ENCODE assay signal across 21 cellular contexts in the genomic region with DNA sequence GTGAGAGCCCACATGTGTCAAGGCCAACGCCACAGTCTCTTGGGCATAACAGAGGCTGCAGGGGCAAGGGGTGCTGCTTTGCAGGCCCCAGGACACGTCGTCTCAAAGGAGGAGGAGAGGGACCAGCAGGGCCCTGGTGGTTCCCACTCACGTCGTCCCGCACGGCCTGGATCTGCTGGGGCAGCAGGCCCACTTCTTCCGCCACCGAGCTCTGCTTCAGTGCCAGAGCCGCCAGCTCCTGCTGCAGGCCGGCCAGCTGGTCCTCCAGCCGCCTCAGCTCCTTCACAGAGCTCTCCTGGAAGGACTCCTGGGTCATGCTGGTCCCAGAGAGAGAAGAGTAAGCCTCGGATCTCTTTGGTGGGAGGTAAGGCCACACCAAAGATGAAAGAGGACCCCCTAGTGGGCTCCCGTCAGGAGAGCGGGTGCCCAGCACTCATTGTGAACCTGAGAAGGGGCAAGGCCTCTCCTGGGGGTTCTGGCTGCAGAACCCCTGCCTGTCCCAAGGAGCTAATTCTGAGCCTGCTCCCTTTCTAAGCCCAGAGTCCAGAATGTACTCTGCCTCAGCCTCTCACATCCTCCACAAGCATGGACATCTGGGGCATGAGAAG. TPM values are rescaled to one million over a fixed set of nuclear protein-coding genes. Genes with fewer than 3 reads are reported as not detected.
DNase-seq lines count a peak whose midpoint lies in the region; ATAC-seq and TF ChIP-seq lines count a peak whose summit lies in the region.
"Had no signal": no experiment of that assay in that cellular context is flagged by ENCODE, and none has a peak within 500 bp of the region (broad histone marks: within the 10 kb centered on the region; RNA-seq: fewer than 3 reads in every experiment).

No MANE protein-coding gene starts in this region.

- no peak for ATAC-seq in activated T-cell treated with anti-CD3 and anti-CD28 coated beads, Interleukin-2, amount 50 U/mL, for 72 hours (replicated peaks in 1 of 2)
- ATAC-seq in activated T-cell treated with anti-CD3 and anti-CD28 coated beads, Interleukin-2, amount 50 U/mL, for 4 hours: no peak
- ATAC-seq in IMR-90 (ENCODE audit: low read depth) (no peak), psoas muscle (no peak), GM21723 (IDR thresholded peaks at IDR 0.05; ENCODE audit: unreplicated experiment) (no peak)
- ATAC-seq in central memory CD8-positive, alpha-beta T cell (replicated peaks; ENCODE audit: extremely low read depth, poor library complexity, severe bottlenecking): no peak
- ATAC-seq: effector memory CD8-positive, alpha-beta T cell had no signal

- peaks cover 80% of the 10 kb centered on the region for H3K36me3 ChIP-seq in IMR-90 (ENCODE audit: control insufficient read depth, insufficient read depth, low read length)
- H3K36me3 ChIP-seq in psoas muscle (ENCODE audit: insufficient read depth in 1 of 2, low read depth in 1 of 2): peaks cover 13 to 99% of the 10 kb centered on the region in 2 donors
- H3K36me3 ChIP-seq in thyroid gland: peaks cover 85 to 94% of the 10 kb centered on the region in 2 donors
- H3K36me3 ChIP-seq: neural progenitor cell had no signal

- no peak overlapping the region for H4K8ac ChIP-seq in IMR-90 (ENCODE audit: low read depth in 2 of 2, low read length in 2 of 2)

- no TSS peak for BruUV-seq in IMR-90 (replicated peaks; lab: Mats Ljungman, UMichigan)

- H3K27ac ChIP-seq in IMR-90 (ENCODE audit: insufficient read depth, low read length) (no peak overlapping the region), psoas muscle (peak overlapping the region; percentile 34), thyroid gland (no peak overlapping the region)
- H3K27ac ChIP-seq: breast epithelium, heart right ventricle, neural progenitor cell, RWPE1, WERI-Rb-1 had no signal

- H3K9me3 ChIP-seq in IMR-90 (ENCODE audit: control insufficient read depth, insufficient read depth, low read length) (no peaks in the 10 kb centered on the region), psoas muscle (no peaks in the 10 kb centered on the region), thyroid gland (no peaks in the 10 kb centered on the region)
- H3K9me3 ChIP-seq: breast epithelium, Caco-2, heart right ventricle had no signal

- H2BK15ac ChIP-seq in IMR-90 (ENCODE audit: low read depth, low read length): no peak overlapping the region

- intact Hi-C loops in IMR-90 (cut with micrococcal nuclease) (no loop called here), psoas muscle (cut with DNase I) (no loop called here), thyroid gland (cut with DNase I) (no loop called here)

- 100% methylated on average over 5 of the region's 15 CpGs; no CpG with 5 or more reads in 1 of the 2 experiments for whole genome bisulfite sequencing in IMR-90 (ENCODE audit: extremely low coverage in 2 of 2, insufficient read length in 1 of 2), 2 experiments
- 51 to 63% (median 52%) methylated on average over 12 to 15 of the region's 15 CpGs for WGBS in psoas muscle, 3 donors
- WGBS in thyroid gland, 2 donors: 94% methylated on average over 13 to 15 of the region's 15 CpGs

- no peak overlapping the region for H2BK5ac ChIP-seq in IMR-90 (ENCODE audit: low read depth, low read length, poor library complexity, severe bottlenecking)

- no peak overlapping the region for H3K9ac ChIP-seq in IMR-90 (ENCODE audit: low read depth, low read length)
- H3K9ac ChIP-seq: neural progenitor cell had no signal

- no peak overlapping the region for H3K18ac ChIP-seq in IMR-90 (ENCODE audit: low read depth, low read length)

- no peak overlapping the region for H3K4me2 ChIP-seq in IMR-90 (ENCODE audit: low read depth, low read length)
- H3K4me2 ChIP-seq: neural progenitor cell had no signal

- H2AK5ac ChIP-seq in IMR-90 (ENCODE audit: low read depth, low read length): no peak overlapping the region

- H3K4me3 Mint-ChIP-seq in activated T-cell treated with anti-CD3 and anti-CD28 coated beads, Interleukin-2, amount 50 U/mL, for 72 hours: no peak overlapping the region
- H3K4me3 Mint-ChIP-seq in activated T-cell treated with anti-CD3 and anti-CD28 coated beads, Interleukin-2, amount 50 U/mL, for 4 hours: no peak overlapping the region
- no peak overlapping the region for H3K4me3 Mint-ChIP-seq in central memory CD8-positive, alpha-beta T cell
- H3K4me3 Mint-ChIP-seq: effector memory CD8-positive, alpha-beta T cell; memory B cell; neural progenitor cell had no signal

- TF ChIP-seq POLR2A in IMR-90 (IDR thresholded peaks at IDR 0.05; ENCODE audit: low read depth, low read length) (no peak), thyroid gland (IDR thresholded peaks at IDR 0.05) (no peak)

- peaks cover 25% of the 10 kb centered on the region for H3K4me1 Mint-ChIP-seq in activated T-cell treated with anti-CD3 and anti-CD28 coated beads, Interleukin-2, amount 50 U/mL, for 72 hours (ENCODE audit: low read depth)
- peaks cover 20% of the 10 kb centered on the region for H3K4me1 Mint-ChIP-seq in activated T-cell treated with anti-CD3 and anti-CD28 coated beads, Interleukin-2, amount 50 U/mL, for 4 hours (ENCODE audit: low read depth)
- H3K4me1 Mint-ChIP-seq in central memory CD8-positive, alpha-beta T cell: peaks cover 29% of the 10 kb centered on the region
- H3K4me1 Mint-ChIP-seq: neural progenitor cell had no signal

- H2BK20ac ChIP-seq in IMR-90 (ENCODE audit: low read depth, low read length): no peak overlapping the region

- POLR2A ChIA-PET in IMR-90 (lab: Charles Lee; ENCODE audit: unreplicated experiment): no interaction called here

- no peak overlapping the region for H3K4ac ChIP-seq in IMR-90 (ENCODE audit: low read depth, low read length)

- H2AK9ac ChIP-seq in IMR-90 (replicated peaks; ENCODE audit: low read depth, low read length, poor library complexity): peak overlapping the region; percentile 29

- TF ChIP-seq CTCF in IMR-90 (conservative IDR thresholded peaks at IDR 0.05; ENCODE audit: low read depth, low read length) (no peak), psoas muscle (IDR thresholded peaks at IDR 0.05) (no peak), thyroid gland (IDR thresholded peaks at IDR 0.05) (no peak)

- H3K14ac ChIP-seq in IMR-90 (replicated peaks; ENCODE audit: low read depth, low read length): no peak overlapping the region

- peaks cover 5 to 28% of the 10 kb centered on the region in 2 experiments; a peak in 1 of 4 replicates for H3K79me1 ChIP-seq in IMR-90 (ENCODE audit: low read depth in 1 of 2, low read length in 2 of 2)

- H3K4me3 ChIP-seq in IMR-90 (ENCODE audit: insufficient read depth, low read depth, low read length) (no peak overlapping the region), psoas muscle (no peak overlapping the region), thyroid gland (replicated peaks in 1 of 3) (no peak overlapping the region)
- H3K4me3 ChIP-seq: breast epithelium, heart right ventricle, neural progenitor cell had no signal

- no peak for DNase-seq in activated T-cell treated with anti-CD3 and anti-CD28 coated beads, Interleukin-2, amount 50 U/mL, for 72 hours
- DNase-seq in activated T-cell treated with anti-CD3 and anti-CD28 coated beads, Interleukin-2, amount 50 U/mL, for 4 hours: no peak
- DNase-seq in IMR-90: no peak
- DNase-seq in central memory CD8-positive, alpha-beta T cell (ENCODE audit: low spot score in 2 of 2): no peak
- peak in 1 of 2 donors; percentile 52 for DNase-seq in psoas muscle
- no peak for DNase-seq in NCI-H1105 (lab: John Stamatoyannopoulos, UW)
- no peak for DNase-seq in thyroid gland
- DNase-seq: ACHN; activated gamma-delta T cell treated with Interleukin-2 at 50 U/mL for 16 hours; Caco-2; effector memory CD8-positive, alpha-beta T cell; NK-92 treated with Interleukin-12 subunit alpha and Interleukin-12 subunit beta, amount 100 ng/mL, for 24 hours; retina; stimulated activated CD4-positive, alpha-beta T cell treated with anti-CD3 and anti-CD28 coated beads, Interleukin-15, amount 100 ng/mL, for 24 hours; WERI-Rb-1 had no signal

- CTCF ChIA-PET in IMR-90 (lab: Yijun Ruan, JAX): interaction anchor here (1.5 kb wide), 1 partner anchor 26 kb away, joined by 3 read pairs; no protein-coding TSS in a partner anchor

- no peak overlapping the region for H3K23ac ChIP-seq in IMR-90 (ENCODE audit: low read depth, low read length)

- no peak overlapping the region for H2BK120ac ChIP-seq in IMR-90 (ENCODE audit: low read depth, low read length)

- H3K27ac Mint-ChIP-seq in activated T-cell treated with anti-CD3 and anti-CD28 coated beads, Interleukin-2, amount 50 U/mL, for 72 hours: peak overlapping the region; percentile 33
- H3K27ac Mint-ChIP-seq in central memory CD8-positive, alpha-beta T cell (ENCODE audit: low read depth): peak overlapping the region; percentile 25
- H3K27ac Mint-ChIP-seq: memory B cell, neural progenitor cell had no signal

- H3K4me1 ChIP-seq in IMR-90 (ENCODE audit: control insufficient read depth, insufficient read depth, low read length) (no peaks in the 10 kb centered on the region), psoas muscle (peaks cover 16% of the 10 kb centered on the region), thyroid gland (peaks cover 0 to 10% of the 10 kb centered on the region in 2 donors)
- H3K4me1 ChIP-seq: breast epithelium, Caco-2, neural progenitor cell had no signal

- dilution Hi-C loops in IMR-90 (cut with HindIII; ENCODE audit: low sequenced_read_pairs, unreplicated experiment): no loop called here

- H4K20me1 ChIP-seq in IMR-90 (ENCODE audit: insufficient read depth, low read length): peaks cover 4% of the 10 kb centered on the region; the same call in 1 of the 2 replicates

- no peak overlapping the region for H4K5ac ChIP-seq in IMR-90 (ENCODE audit: low read depth, low read length)

- H3K27me3 ChIP-seq in IMR-90 (ENCODE audit: control insufficient read depth, insufficient read depth, low read length): no peaks in the 10 kb centered on the region
- H3K27me3 ChIP-seq in psoas muscle (ENCODE audit: insufficient read depth in 3 of 3, low read length in 2 of 3): no peaks in the 10 kb centered on the region
- no peaks in the 10 kb centered on the region for H3K27me3 ChIP-seq in thyroid gland
- H3K27me3 ChIP-seq: breast epithelium, heart right ventricle, neural progenitor cell had no signal

- peaks cover 4% of the 10 kb centered on the region; the same call in 1 of the 2 replicates for H3K9me1 ChIP-seq in IMR-90 (ENCODE audit: insufficient read depth, low read length)

- no peak for TF ChIP-seq RAD21 in IMR-90 (IDR thresholded peaks at IDR 0.05; ENCODE audit: low read length)

- H3K56ac ChIP-seq in IMR-90 (ENCODE audit: extremely low read depth, insufficient read depth, low read length): no peak overlapping the region

- H3K36me3 Mint-ChIP-seq in activated T-cell treated with anti-CD3 and anti-CD28 coated beads, Interleukin-2, amount 50 U/mL, for 72 hours (ENCODE audit: insufficient read depth in 2 of 2): peaks cover 8 to 35% of the 10 kb centered on the region in 2 donors
- H3K36me3 Mint-ChIP-seq in activated T-cell treated with anti-CD3 and anti-CD28 coated beads, Interleukin-2, amount 50 U/mL, for 4 hours (ENCODE audit: insufficient read depth): peaks cover 39% of the 10 kb centered on the region
- peaks cover 83% of the 10 kb centered on the region for H3K36me3 Mint-ChIP-seq in central memory CD8-positive, alpha-beta T cell (ENCODE audit: insufficient read depth)

- no peaks in the 10 kb centered on the region for H3K27me3 Mint-ChIP-seq in activated T-cell treated with anti-CD3 and anti-CD28 coated beads, Interleukin-2, amount 50 U/mL, for 72 hours (ENCODE audit: low read depth)
- H3K27me3 Mint-ChIP-seq in activated T-cell treated with anti-CD3 and anti-CD28 coated beads, Interleukin-2, amount 50 U/mL, for 4 hours (ENCODE audit: low read depth): no peaks in the 10 kb centered on the region
- no peaks in the 10 kb centered on the region for H3K27me3 Mint-ChIP-seq in central memory CD8-positive, alpha-beta T cell
- H3K27me3 Mint-ChIP-seq: effector memory CD8-positive, alpha-beta T cell; memory B cell had no signal

- H3K9me3 Mint-ChIP-seq in activated T-cell treated with anti-CD3 and anti-CD28 coated beads, Interleukin-2, amount 50 U/mL, for 72 hours: no peaks in the 10 kb centered on the region
- no peaks in the 10 kb centered on the region for H3K9me3 Mint-ChIP-seq in activated T-cell treated with anti-CD3 and anti-CD28 coated beads, Interleukin-2, amount 50 U/mL, for 4 hours
- no peaks in the 10 kb centered on the region for H3K9me3 Mint-ChIP-seq in central memory CD8-positive, alpha-beta T cell
- H3K9me3 Mint-ChIP-seq: effector memory CD8-positive, alpha-beta T cell; memory B cell; neural progenitor cell had no signal

- H2AFZ ChIP-seq in IMR-90 (replicated peaks; ENCODE audit: low read length, poor library complexity): no peak overlapping the region
- H2AFZ ChIP-seq: neural progenitor cell had no signal

- H4K91ac ChIP-seq in IMR-90 (ENCODE audit: insufficient read depth, low read depth, low read length): no peak overlapping the region

- in situ Hi-C loops in IMR-90 (cut with MboI; ENCODE audit: low sequenced_read_pairs): no loop called here

RNA-seq across cellular contexts. Expression of a gene that starts 15.6 kb away (rescaled TPM):
- 100 to 1,000 TPM; 175 to 179 TPM for total RNA-seq in activated T-cell treated with anti-CD3 and anti-CD28 coated beads, Interleukin-2, amount 50 U/mL, for 72 hours
- 10 to 100 TPM; 30.1 to 44.6 (median 44.0) TPM for total RNA-seq in activated T-cell treated with anti-CD3 and anti-CD28 coated beads, Interleukin-2, amount 50 U/mL, for 4 hours
- total RNA-seq in IMR-90 (2012; rRNA removed) (25.6 and 27.8 TPM in 2 replicates), psoas muscle (100 to 1,000 TPM in 3 of 4 donors, 10 to 100 TPM in 1; 57.6 to 152 (median 106) TPM), thyroid gland (100 to 1,000 TPM; 137 to 356 (median 153) TPM)
- polyA plus RNA-seq in IMR-90 (2012; rRNA removed) (50.0 and 57.3 TPM in 2 replicates), psoas muscle (100 to 1,000 TPM in 1 of 3 donors, 10 to 100 TPM in 2; 64.9 to 142 (median 93.6) TPM)
- 42.6 and 49.1 TPM in 2 replicates for polyA plus RNA-seq in IMR-90 (2012; cell fraction: cytosol; rRNA removed)
- polyA plus RNA-seq in IMR-90 (2012; cell fraction: nucleus; rRNA removed; ENCODE audit: low replicate concordance): 32.0 and 72.8 TPM in 2 replicates

RNA-seq across cellular contexts. Expression of a gene that starts 34.5 kb away (rescaled TPM):
- total RNA-seq in activated T-cell treated with anti-CD3 and anti-CD28 coated beads, Interleukin-2, amount 50 U/mL, for 72 hours: 100 to 1,000 TPM in 1 of 2 donors, 10 to 100 TPM in 1; 96.8 to 127 TPM
- total RNA-seq in activated T-cell treated with anti-CD3 and anti-CD28 coated beads, Interleukin-2, amount 50 U/mL, for 4 hours: 10 to 100 TPM; 69.9 to 80.4 (median 76.5) TPM
- 12.4 and 21.4 TPM in 2 replicates for total RNA-seq in IMR-90 (2012; rRNA removed)
- polyA plus RNA-seq in IMR-90 (2012; rRNA removed): 24.9 and 29.5 TPM in 2 replicates
- 11.2 and 16.9 TPM in 2 replicates for polyA plus RNA-seq in IMR-90 (2012; cell fraction: cytosol; rRNA removed)
- polyA plus RNA-seq in IMR-90 (2012; cell fraction: nucleus; rRNA removed; ENCODE audit: low replicate concordance): 63.4 and 70.2 TPM in 2 replicates
- total RNA-seq in psoas muscle: 10 to 100 TPM; 19.3 to 46.1 (median 41.1) TPM
- 10 to 100 TPM; 16.4 to 24.3 (median 17.4) TPM for polyA plus RNA-seq in psoas muscle
- 100 to 1,000 TPM in 1 of 4 donors, 10 to 100 TPM in 3; 51.6 to 117 (median 69.6) TPM for total RNA-seq in thyroid gland

RNA-seq across cellular contexts. Expression of a gene that starts 39.5 kb away (rescaled TPM):
- 100 to 1,000 TPM; 144 to 161 TPM for total RNA-seq in activated T-cell treated with anti-CD3 and anti-CD28 coated beads, Interleukin-2, amount 50 U/mL, for 72 hours
- 10 to 100 TPM; 65.3 to 76.0 (median 72.8) TPM for total RNA-seq in activated T-cell treated with anti-CD3 and anti-CD28 coated beads, Interleukin-2, amount 50 U/mL, for 4 hours
- total RNA-seq in IMR-90 (2012; rRNA removed) (32.5 and 35.8 TPM in 2 replicates), psoas muscle (10 to 100 TPM; 16.7 to 27.6 (median 24.4) TPM), thyroid gland (10 to 100 TPM; 46.7 to 76.6 (median 62.2) TPM)
- polyA plus RNA-seq in IMR-90 (2012; rRNA removed) (28.2 and 30.2 TPM in 2 replicates), psoas muscle (10 to 100 TPM; 14.3 to 58.5 (median 37.5) TPM)
- polyA plus RNA-seq in IMR-90 (2012; cell fraction: cytosol; rRNA removed): 16.3 and 22.1 TPM in 2 replicates
- polyA plus RNA-seq in IMR-90 (2012; cell fraction: nucleus; rRNA removed; ENCODE audit: low replicate concordance): 36.9 and 86.4 TPM in 2 replicates

RNA-seq across cellular contexts. Expression of a gene that starts 53.7 kb away (rescaled TPM):
- total RNA-seq in activated T-cell treated with anti-CD3 and anti-CD28 coated beads, Interleukin-2, amount 50 U/mL, for 72 hours: 10 to 100 TPM; 10.6 to 16.6 TPM
- 1 to 10 TPM; 4.5 to 6.1 (median 5.1) TPM for total RNA-seq in activated T-cell treated with anti-CD3 and anti-CD28 coated beads, Interleukin-2, amount 50 U/mL, for 4 hours
- total RNA-seq in IMR-90 (2012; rRNA removed): 6.1 and 6.9 TPM in 2 replicates
- polyA plus RNA-seq in IMR-90 (2012; rRNA removed): 12.1 and 14.2 TPM in 2 replicates
- 14.7 and 19.4 TPM in 2 replicates for polyA plus RNA-seq in IMR-90 (2012; cell fraction: cytosol; rRNA removed)
- polyA plus RNA-seq in IMR-90 (2012; cell fraction: nucleus; rRNA removed; ENCODE audit: low replicate concordance): 7.3 and 9.3 TPM in 2 replicates
- 1 to 10 TPM; 3.5 to 6.4 (median 4.7) TPM for total RNA-seq in psoas muscle
- 10 to 100 TPM in 2 of 3 donors, 1 to 10 TPM in 1; 4.2 to 13.9 (median 11.8) TPM for polyA plus RNA-seq in psoas muscle
- 10 to 100 TPM; 30.9 to 50.0 (median 37.9) TPM for total RNA-seq in thyroid gland

RNA-seq across cellular contexts. Expression of a gene that starts 58.5 kb away (rescaled TPM):
- total RNA-seq in activated T-cell treated with anti-CD3 and anti-CD28 coated beads, Interleukin-2, amount 50 U/mL, for 72 hours: 10 to 100 TPM; 65.4 to 67.1 TPM
- total RNA-seq in activated T-cell treated with anti-CD3 and anti-CD28 coated beads, Interleukin-2, amount 50 U/mL, for 4 hours: 100 to 1,000 TPM; 247 to 280 (median 249) TPM
- total RNA-seq in IMR-90 (2012; rRNA removed) (78.0 and 139 TPM in 2 replicates), psoas muscle (10 to 100 TPM; 56.9 to 80.7 (median 64.5) TPM), thyroid gland (10 to 100 TPM; 39.4 to 61.3 (median 45.8) TPM)
- polyA plus RNA-seq in IMR-90 (2012; rRNA removed) (31.9 and 38.7 TPM in 2 replicates), psoas muscle (100 to 1,000 TPM in 1 of 3 donors, 10 to 100 TPM in 2; 39.5 to 125 (median 74.7) TPM)
- polyA plus RNA-seq in IMR-90 (2012; cell fraction: cytosol; rRNA removed): 23.3 and 33.4 TPM in 2 replicates
- polyA plus RNA-seq in IMR-90 (2012; cell fraction: nucleus; rRNA removed; ENCODE audit: low replicate concordance): 3.9 and 15.0 TPM in 2 replicates
